ENCODE assay signal across 10 cellular contexts in genomic region chr1:220281159-220281574, GRCh38. TPM values are rescaled to one million over a fixed set of nuclear protein-coding genes. Genes with fewer than 3 reads are reported as not detected.
DNase-seq lines count a peak whose midpoint lies in the region; ATAC-seq, FAIRE-seq and TF ChIP-seq lines count a peak whose summit lies in the region.
"Had no signal": no experiment of that assay in that cellular context is flagged by ENCODE, and none has a peak within 500 bp of the region (broad histone marks: within the 10 kb centered on the region; RNA-seq: fewer than 3 reads in every experiment).

No MANE protein-coding gene starts in this region.

- no peak overlapping the region for H3K4me3 ChIP-seq in ascending aorta
- H3K4me3 ChIP-seq: HAP-1 had no signal

- no peak overlapping the region for H3K27ac Mint-ChIP-seq in activated T-cell treated with anti-CD3 and anti-CD28 coated beads, Interleukin-2, amount 50 U/mL, for 72 hours

- CTCF ChIA-PET in HEK293T (lab: Yijun Ruan, JAX) = interaction anchor here (0.5 to 1.8 kb wide), 14 partner anchors 10 to 926 kb away, joined by 3 to 10 read pairs (median 3); no protein-coding TSS in a partner anchor

- POLR2A ChIA-PET in HEK293T (lab: Yijun Ruan, JAX) = interaction anchor here (0.8 to 0.9 kb wide), 2 partner anchors 9 to 19 kb away, joined by 3 to 4 read pairs; partner anchors contain the start of gene RAB3GAP2

- DNase-seq in DMS153 treated with DMSO at 0.1 percent for 48 hours (lab: John Stamatoyannopoulos, UW; ENCODE audit: unreplicated experiment) (peak; percentile 20), HEK293T (ENCODE audit: extremely low spot score) (peak; percentile 21), SHP77 treated with DMSO at 0.1 percent for 48 hours (lab: John Stamatoyannopoulos, UW) (peak; percentile 34), ascending aorta (ENCODE audit: low spot score in 2 of 2) (no peak)
- DNase-seq in activated T-cell treated with anti-CD3 and anti-CD28 coated beads, Interleukin-2, amount 50 U/mL, for 72 hours = no peak
- DNase-seq: activated CD4-positive, alpha-beta T cell treated with anti-CD3 and anti-CD28 coated beads, Interleukin-2, amount 50 U/mL, for 1 hour had no signal

- H3K36me3 ChIP-seq in ascending aorta = no peaks in the 10 kb centered on the region
- H3K36me3 ChIP-seq: HAP-1 had no signal

- no peaks in the 10 kb centered on the region for H3K4me1 Mint-ChIP-seq in activated T-cell treated with anti-CD3 and anti-CD28 coated beads, Interleukin-2, amount 50 U/mL, for 72 hours (ENCODE audit: low read depth)

- intact Hi-C loops in ascending aorta (cut with DNase I) = no loop called here

- H3K36me3 Mint-ChIP-seq in activated T-cell treated with anti-CD3 and anti-CD28 coated beads, Interleukin-2, amount 50 U/mL, for 72 hours (ENCODE audit: insufficient read depth in 2 of 2) = peaks cover 0 to 1% of the 10 kb centered on the region in 2 donors

- H3K9me3 ChIP-seq in ascending aorta = no peaks in the 10 kb centered on the region
- H3K9me3 ChIP-seq: HAP-1 had no signal

- TF ChIP-seq CTCF in ascending aorta (IDR thresholded peaks at IDR 0.05) = peak in 1 of 3 experiments; percentile 27

- H3K9me3 Mint-ChIP-seq in activated T-cell treated with anti-CD3 and anti-CD28 coated beads, Interleukin-2, amount 50 U/mL, for 72 hours = no peaks in the 10 kb centered on the region

- no peak overlapping the region for H3K4me3 Mint-ChIP-seq in activated T-cell treated with anti-CD3 and anti-CD28 coated beads, Interleukin-2, amount 50 U/mL, for 72 hours

- no peaks in the 10 kb centered on the region for H3K4me1 ChIP-seq in ascending aorta
- H3K4me1 ChIP-seq: HAP-1 had no signal

- FAIRE-seq in islet of Langerhans (lab: Jason Lieb, UNC) = peak; percentile 79

- H3K27ac ChIP-seq in ascending aorta = no peak overlapping the region

- no peaks in the 10 kb centered on the region for H3K27me3 ChIP-seq in ascending aorta

- no peak for ATAC-seq in activated T-cell treated with anti-CD3 and anti-CD28 coated beads, Interleukin-2, amount 50 U/mL, for 72 hours (replicated peaks in 1 of 2)
- no peak for ATAC-seq in HG02870 (IDR thresholded peaks at IDR 0.05; ENCODE audit: unreplicated experiment)
- ATAC-seq in GM21723 (IDR thresholded peaks at IDR 0.05; ENCODE audit: unreplicated experiment) = no peak

- H3K27me3 Mint-ChIP-seq in activated T-cell treated with anti-CD3 and anti-CD28 coated beads, Interleukin-2, amount 50 U/mL, for 72 hours (ENCODE audit: low read depth) = peaks cover 14% of the 10 kb centered on the region

TF ChIP-seq in HEK293T, 16 proteins besides CTCF, POLR2A, EP300 and RAD21:
- no peak for TF ChIP-seq SP1 (IDR thresholded peaks at IDR 0.05)
- 0 out of 2 replicates have a peak, but pooled peaks have one; percentile 59 for TF ChIP-seq FOXK2 (IDR thresholded peaks at IDR 0.05)

RNA-seq across cellular contexts. Expression of gene RAB3GAP2, which starts 8.9 kb away (rescaled TPM):
- total RNA-seq in ascending aorta = 9.8 TPM
- total RNA-seq in activated T-cell treated with anti-CD3 and anti-CD28 coated beads, Interleukin-2, amount 50 U/mL, for 72 hours = 10 to 100 TPM; 62.9 to 66.0 TPM

Comparison
In these comparisons a context has a peak if more than half of its experiments do, and no peak if none do; other contexts are left out.
1. DNase-seq: peak in DMS153 treated with DMSO at 0.1 percent for 48 hours (single experiment), HEK293T (single experiment) and SHP77 treated with DMSO at 0.1 percent for 48 hours (single experiment); none in ascending aorta (0 of 2) and activated T-cell treated with anti-CD3 and anti-CD28 coated beads, Interleukin-2, amount 50 U/mL, for 72 hours (0 of 2).